ENCODE assay signal across 31 cellular contexts in the genomic region with DNA sequence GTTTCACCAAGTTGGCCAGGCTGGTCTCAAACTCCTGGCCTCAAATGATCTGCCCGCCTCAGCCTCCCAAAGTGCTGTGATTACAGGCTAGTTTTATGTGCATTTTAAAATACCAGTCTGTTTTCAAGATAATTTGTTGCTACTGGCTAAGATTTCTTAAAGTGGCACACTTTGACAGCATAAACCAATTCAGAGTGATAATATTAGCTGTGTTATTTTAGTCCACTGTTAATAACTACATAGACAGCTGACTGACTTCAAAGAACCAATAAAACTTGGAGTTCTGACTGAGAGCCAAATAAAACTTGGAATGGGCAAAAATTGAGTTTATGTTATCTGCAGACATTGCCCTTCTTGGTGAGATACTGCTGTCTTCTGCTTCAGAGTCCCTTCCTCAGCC.
"Had no signal": no experiment of that assay in that cellular context is flagged by ENCODE, and none has a peak within 500 bp of the region (broad histone marks: within the 10 kb centered on the region; RNA-seq: fewer than 3 reads in every experiment).

No MANE protein-coding gene starts in this region.

- H3K27me3 ChIP-seq: ascending aorta, brain microvascular endothelial cell, left lung, uterus had no signal

- H3K27me3 Mint-ChIP-seq: activated CD4-positive, alpha-beta memory T cell treated with anti-CD3 and anti-CD28 coated beads for 36 hours; activated CD4-positive, alpha-beta T cell treated with anti-CD3 and anti-CD28 coated beads, Interleukin-2, amount 10 ng/mL, durations not matched to agents 24 days and 14 days; activated naive CD4-positive, alpha-beta T cell treated with anti-CD3 and anti-CD28 coated beads, Interleukin-2, amount 10 ng/mL, durations not matched to agents 7 days and 5 days; activated naive CD8-positive, alpha-beta T cell treated with anti-CD3 and anti-CD28 coated beads, Interleukin-2, amount 10 ng/mL, durations not matched to agents 7 days and 5 days; activated T-cell treated with anti-CD3 and anti-CD28 coated beads, Interleukin-2, amount 50 U/mL, for 24 hours; naive thymus-derived CD4-positive, alpha-beta T cell; stimulated activated memory B cell treated with anti-CD40 and anti-IgM and Interleukin-4, amounts not matched to agents 10 μg/mL and 1 μg/mL and 100 μg/mL, for 72 hours; stimulated activated naive CD8-positive, alpha-beta T cell treated with anti-CD3 and anti-CD28 coated beads, Interleukin-15, amount 100 ng/mL, for 72 hours had no signal

- H3K36me3 Mint-ChIP-seq: activated CD4-positive, alpha-beta memory T cell treated with anti-CD3 and anti-CD28 coated beads for 36 hours; activated naive CD4-positive, alpha-beta T cell treated with anti-CD3 and anti-CD28 coated beads, Interleukin-2, amount 10 ng/mL, durations not matched to agents 7 days and 5 days; activated naive CD8-positive, alpha-beta T cell treated with anti-CD3 and anti-CD28 coated beads, Interleukin-2, amount 10 ng/mL, durations not matched to agents 7 days and 5 days; type B pancreatic cell had no signal

- H3K9me3 ChIP-seq: ascending aorta, left lung, uterus had no signal

- DNase-seq: activated CD4-positive, alpha-beta memory T cell treated with anti-CD3 and anti-CD28 coated beads for 36 hours; activated CD4-positive, alpha-beta T cell treated with anti-CD3 and anti-CD28 coated beads, Interleukin-2, amount 10 ng/mL, durations not matched to agents 24 days and 14 days; activated CD4-positive, CD25-positive, alpha-beta regulatory T cell treated with anti-CD3 and anti-CD28 coated beads, Interleukin-2, amount 50 U/mL, for 72 hours; activated CD8-positive, alpha-beta memory T cell treated with anti-CD3 and anti-CD28 coated beads, Interleukin-2, amount 50 U/mL, for 4 hours; activated gamma-delta T cell; activated naive CD4-positive, alpha-beta T cell treated with anti-CD3 and anti-CD28 coated beads, Interleukin-2, amount 10 ng/mL, durations not matched to agents 7 days and 5 days; activated naive CD8-positive, alpha-beta T cell treated with anti-CD3 and anti-CD28 coated beads, Interleukin-2, amount 10 ng/mL, durations not matched to agents 7 days and 5 days; activated T-cell treated with anti-CD3 and anti-CD28 coated beads, Interleukin-2, amount 50 U/mL, for 24 hours; caudate nucleus; cortex of kidney; effector memory CD8-positive, alpha-beta T cell; left lung; naive thymus-derived CD4-positive, alpha-beta T cell; nucleus accumbens; stimulated activated CD4-positive, alpha-beta T cell treated with anti-CD3 and anti-CD28 coated beads, Interleukin-1b, Interleukin-23, amount 100 ng/mL, for 48 hours; stimulated activated CD4-positive, alpha-beta T cell treated with anti-CD3 and anti-CD28 coated beads, Interleukin-4, amount 100 ng/mL, for 4 hours; stimulated activated CD8-positive, alpha-beta memory T cell treated with anti-CD3 and anti-CD28 coated beads, Interleukin-4, amount 100 ng/mL, for 48 hours; stimulated activated naive CD8-positive, alpha-beta T cell treated with anti-CD3 and anti-CD28 coated beads, Interleukin-15, amount 100 ng/mL, for 72 hours; substantia nigra; SW 1271; T-helper 9 cell; uterus had no signal

- H3K27ac ChIP-seq: ascending aorta, brain microvascular endothelial cell, left lung, parathyroid adenoma, uterus had no signal

- H3K4me3 Mint-ChIP-seq: activated CD4-positive, alpha-beta memory T cell treated with anti-CD3 and anti-CD28 coated beads for 36 hours; activated CD4-positive, alpha-beta T cell treated with anti-CD3 and anti-CD28 coated beads, Interleukin-2, amount 10 ng/mL, durations not matched to agents 24 days and 14 days; activated naive CD4-positive, alpha-beta T cell treated with anti-CD3 and anti-CD28 coated beads, Interleukin-2, amount 10 ng/mL, durations not matched to agents 7 days and 5 days; activated naive CD8-positive, alpha-beta T cell treated with anti-CD3 and anti-CD28 coated beads, Interleukin-2, amount 10 ng/mL, durations not matched to agents 7 days and 5 days; activated T-cell treated with anti-CD3 and anti-CD28 coated beads, Interleukin-2, amount 50 U/mL, for 24 hours; effector memory CD8-positive, alpha-beta T cell; naive thymus-derived CD4-positive, alpha-beta T cell; neural crest cell; stimulated activated memory B cell treated with anti-CD40 and anti-IgM and Interleukin-4, amounts not matched to agents 10 μg/mL and 1 μg/mL and 100 μg/mL, for 72 hours; stimulated activated naive CD8-positive, alpha-beta T cell treated with anti-CD3 and anti-CD28 coated beads, Interleukin-15, amount 100 ng/mL, for 72 hours; T-helper 1 cell treated with Interleukin-12 subunit alpha and Interleukin-12 subunit beta and Interleukin-4 antibody, amounts not matched to agents 30 μg/mL and 1 μg/mL, for 36 hours; type B pancreatic cell had no signal

- H3K4me1 Mint-ChIP-seq: activated CD4-positive, alpha-beta T cell treated with anti-CD3 and anti-CD28 coated beads, Interleukin-2, amount 10 ng/mL, durations not matched to agents 24 days and 14 days; activated naive CD4-positive, alpha-beta T cell treated with anti-CD3 and anti-CD28 coated beads, Interleukin-2, amount 10 ng/mL, durations not matched to agents 7 days and 5 days; stimulated activated naive CD8-positive, alpha-beta T cell treated with anti-CD3 and anti-CD28 coated beads, Interleukin-15, amount 100 ng/mL, for 72 hours had no signal

- H3K4me3 ChIP-seq: ascending aorta, left lung, smooth muscle cell, uterus had no signal

- H3K4me1 ChIP-seq: parathyroid adenoma, uterus had no signal

- H3K36me3 ChIP-seq: ascending aorta, brain microvascular endothelial cell, left lung, uterus had no signal

- H3K9me3 Mint-ChIP-seq: activated CD4-positive, alpha-beta memory T cell treated with anti-CD3 and anti-CD28 coated beads for 36 hours; activated CD4-positive, alpha-beta T cell treated with anti-CD3 and anti-CD28 coated beads, Interleukin-2, amount 10 ng/mL, durations not matched to agents 24 days and 14 days; activated naive CD4-positive, alpha-beta T cell treated with anti-CD3 and anti-CD28 coated beads, Interleukin-2, amount 10 ng/mL, durations not matched to agents 7 days and 5 days; activated T-cell treated with anti-CD3 and anti-CD28 coated beads, Interleukin-2, amount 50 U/mL, for 24 hours; effector memory CD8-positive, alpha-beta T cell; naive thymus-derived CD4-positive, alpha-beta T cell; neural crest cell; stimulated activated memory B cell treated with anti-CD40 and anti-IgM and Interleukin-4, amounts not matched to agents 10 μg/mL and 1 μg/mL and 100 μg/mL, for 72 hours; stimulated activated naive CD8-positive, alpha-beta T cell treated with anti-CD3 and anti-CD28 coated beads, Interleukin-15, amount 100 ng/mL, for 72 hours; T-helper 1 cell treated with Interleukin-12 subunit alpha and Interleukin-12 subunit beta and Interleukin-4 antibody, amounts not matched to agents 30 μg/mL and 1 μg/mL, for 36 hours; type B pancreatic cell had no signal

- ATAC-seq: effector memory CD8-positive, alpha-beta T cell; naive thymus-derived CD4-positive, alpha-beta T cell; sciatic nerve; stimulated activated memory B cell treated with anti-CD40 and anti-IgM and Interleukin-4, amounts not matched to agents 10 μg/mL and 1 μg/mL and 100 μg/mL, for 72 hours; stimulated activated naive CD8-positive, alpha-beta T cell treated with anti-CD3 and anti-CD28 coated beads, Interleukin-15, amount 100 ng/mL, for 72 hours had no signal

- H3K27ac Mint-ChIP-seq: activated CD4-positive, alpha-beta memory T cell treated with anti-CD3 and anti-CD28 coated beads for 36 hours; activated CD4-positive, alpha-beta T cell treated with anti-CD3 and anti-CD28 coated beads, Interleukin-2, amount 10 ng/mL, durations not matched to agents 24 days and 14 days; activated naive CD4-positive, alpha-beta T cell treated with anti-CD3 and anti-CD28 coated beads, Interleukin-2, amount 10 ng/mL, durations not matched to agents 7 days and 5 days; activated naive CD8-positive, alpha-beta T cell treated with anti-CD3 and anti-CD28 coated beads, Interleukin-2, amount 10 ng/mL, durations not matched to agents 7 days and 5 days; activated T-cell treated with anti-CD3 and anti-CD28 coated beads, Interleukin-2, amount 50 U/mL, for 24 hours; effector memory CD8-positive, alpha-beta T cell; naive thymus-derived CD4-positive, alpha-beta T cell; stimulated activated memory B cell treated with anti-CD40 and anti-IgM and Interleukin-4, amounts not matched to agents 10 μg/mL and 1 μg/mL and 100 μg/mL, for 72 hours; stimulated activated naive CD8-positive, alpha-beta T cell treated with anti-CD3 and anti-CD28 coated beads, Interleukin-15, amount 100 ng/mL, for 72 hours; T-helper 1 cell treated with Interleukin-12 subunit alpha and Interleukin-12 subunit beta and Interleukin-4 antibody, amounts not matched to agents 30 μg/mL and 1 μg/mL, for 36 hours; type B pancreatic cell had no signal
